Comparison of ENCODE assay signal across 1 cellular context in genomic region chr15:48722764-48723661, GRCh38.
TF ChIP-seq lines count a peak whose summit lies in the region.

No MANE protein-coding gene starts in this region.

TF ChIP-seq in endothelial cell of umbilical vein, 7 proteins besides CTCF, POLR2A, EP300 and RAD21 (continued from another document):
- peak; percentile 83 for TF ChIP-seq POLR2AphosphoS5 (IDR thresholded peaks at IDR 0.05; ENCODE audit: insufficient read depth, low read depth, low read length)
- TF ChIP-seq FOS (IDR thresholded peaks at IDR 0.05; ENCODE audit: borderline replicate concordance, insufficient read depth, low read length), result peak; percentile 100
- peak; percentile 87 for TF ChIP-seq JUN (IDR thresholded peaks at IDR 0.05; ENCODE audit: borderline replicate concordance, insufficient read depth, insufficient read length, low read depth)
- TF ChIP-seq GATA2 (IDR thresholded peaks at IDR 0.05; ENCODE audit: insufficient read depth, insufficient read length, low read depth, low read length), result peak; percentile 81
- TF ChIP-seq MAX (IDR thresholded peaks at IDR 0.05; ENCODE audit: insufficient read depth, insufficient read length), result no peak
